ENCODE assay signal across 8 cellular contexts in the genomic region with DNA sequence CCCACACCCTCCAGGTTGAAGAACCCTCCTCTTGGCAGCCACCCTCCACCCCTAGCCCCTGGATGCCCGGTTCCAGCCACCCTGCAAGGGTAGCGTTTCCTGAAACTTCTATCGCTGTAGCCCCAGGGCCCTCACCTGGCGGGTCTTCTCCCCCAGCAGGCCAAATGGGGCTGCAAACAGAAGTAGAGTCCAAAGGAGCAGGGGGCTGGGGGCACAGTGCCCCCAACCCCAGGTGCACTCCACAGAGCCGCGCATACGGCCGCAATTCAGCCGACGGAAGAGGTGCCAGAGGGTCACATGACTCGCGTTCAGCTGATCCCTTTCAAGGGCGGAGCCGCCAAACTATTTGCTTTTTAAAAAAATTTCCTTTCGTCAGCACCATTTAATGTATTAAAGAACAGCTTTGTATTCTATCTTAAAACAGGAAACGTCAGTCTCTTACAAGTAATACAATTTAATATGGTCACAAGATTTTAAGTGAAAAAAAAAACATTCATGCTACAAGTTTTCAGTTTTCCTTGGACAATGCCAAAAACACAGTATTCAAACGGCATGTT. TPM values are rescaled to one million over a fixed set of nuclear protein-coding genes. Genes with fewer than 3 reads are reported as not detected.
A peak's percentile ranks its signal among the peaks of the same experiment; 100 is the strongest.
DNase-seq lines count a peak whose midpoint lies in the region; ATAC-seq and TF ChIP-seq lines count a peak whose summit lies in the region.

A gene with protein sequence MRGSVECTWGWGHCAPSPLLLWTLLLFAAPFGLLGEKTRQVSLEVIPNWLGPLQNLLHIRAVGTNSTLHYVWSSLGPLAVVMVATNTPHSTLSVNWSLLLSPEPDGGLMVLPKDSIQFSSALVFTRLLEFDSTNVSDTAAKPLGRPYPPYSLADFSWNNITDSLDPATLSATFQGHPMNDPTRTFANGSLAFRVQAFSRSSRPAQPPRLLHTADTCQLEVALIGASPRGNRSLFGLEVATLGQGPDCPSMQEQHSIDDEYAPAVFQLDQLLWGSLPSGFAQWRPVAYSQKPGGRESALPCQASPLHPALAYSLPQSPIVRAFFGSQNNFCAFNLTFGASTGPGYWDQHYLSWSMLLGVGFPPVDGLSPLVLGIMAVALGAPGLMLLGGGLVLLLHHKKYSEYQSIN (minus strand): TSS at position 289 of the 557 bp plus-strand sequence. CDS start 34 bp downstream, at position 255.

- ATAC-seq in gastrocnemius medialis, result peak; percentile 64 to 69
- ATAC-seq in HG03135 (IDR thresholded peaks at IDR 0.05; ENCODE audit: unreplicated experiment), result no peak

- H3K4me1 ChIP-seq in gastrocnemius medialis, result peaks cover 5 to 14% of the 10 kb centered on the region in 2 donors

- in situ Hi-C loops in gastrocnemius medialis (cut with MboI; ENCODE audit: low sequenced_read_pairs in 4 of 4), result no loop called here

- no peaks in the 10 kb centered on the region for H3K27me3 ChIP-seq in gastrocnemius medialis

- peak in 1 of 2 donors; percentile 25 for TF ChIP-seq POLR2A in gastrocnemius medialis (IDR thresholded peaks at IDR 0.05)

- H3K27ac ChIP-seq in VCaP (peak within 1 kb of the TSS; percentile 68), caudate nucleus (ENCODE audit: low read depth, low read length) (peak within 1 kb of the TSS; percentile 78), gastrocnemius medialis (peak within 1 kb of the TSS in 3 of 4 donors; percentile 59 to 74 (median 73))

- H3K4me3 ChIP-seq in gastrocnemius medialis, result peak within 1 kb of the TSS; percentile 67 to 96 (median 83)

- TF ChIP-seq CTCF in VCaP (conservative IDR thresholded peaks at IDR 0.05), result no peak
- TF ChIP-seq CTCF in gastrocnemius medialis (IDR thresholded peaks at IDR 0.05 in 4 of 5, conservative IDR thresholded peaks at IDR 0.05 in 1 of 5), result no peak

- DNase-seq in NCI-H2107 treated with DMSO at 0.1 percent for 48 hours (lab: John Stamatoyannopoulos, UW; ENCODE audit: unreplicated experiment) (peak; percentile 36), NCI-H2107 (lab: John Stamatoyannopoulos, UW) (no peak), NCI-H1694 (lab: John Stamatoyannopoulos, UW) (peak; percentile 55), caudate nucleus (lab: John Stamatoyannopoulos, UW) (peak in 49 of 61 donors; percentile 7 to 79 (median 45)), iPS-NIHi11 (ENCODE audit: low spot score) (peak; percentile 77), gastrocnemius medialis (peak; percentile 44 to 56)

- no peaks in the 10 kb centered on the region for H3K36me3 ChIP-seq in gastrocnemius medialis

- no peaks in the 10 kb centered on the region for H3K9me3 ChIP-seq in gastrocnemius medialis

- intact Hi-C loops in gastrocnemius medialis (cut with DNase I; ENCODE audit: low total_unique reads), result no loop called here

RNA-seq across cellular contexts. Expression of the gene that starts here (rescaled TPM):
- 10 to 100 TPM; 10.1 to 16.5 (median 13.6) TPM for total RNA-seq in gastrocnemius medialis
